ENCODE assay signal across 8 cellular contexts in genomic region chr16:13684819-13685218, GRCh38.
"Had no signal": no experiment of that assay in that cellular context is flagged by ENCODE, and none has a peak within 500 bp of the region (broad histone marks: within the 10 kb centered on the region; RNA-seq: fewer than 3 reads in every experiment).

No MANE protein-coding gene starts in this region.

- H3K4me3 ChIP-seq: GM12878 had no signal

- DNase-seq: GDM1, GF-D8 had no signal

- FAIRE-seq: G401.6, GM12878, GM12891, GM12892, GM18507, GM19239 had no signal

- ATAC-seq: GM12878 had no signal
